ENCODE assay signal across 36 cellular contexts in the genomic region with DNA sequence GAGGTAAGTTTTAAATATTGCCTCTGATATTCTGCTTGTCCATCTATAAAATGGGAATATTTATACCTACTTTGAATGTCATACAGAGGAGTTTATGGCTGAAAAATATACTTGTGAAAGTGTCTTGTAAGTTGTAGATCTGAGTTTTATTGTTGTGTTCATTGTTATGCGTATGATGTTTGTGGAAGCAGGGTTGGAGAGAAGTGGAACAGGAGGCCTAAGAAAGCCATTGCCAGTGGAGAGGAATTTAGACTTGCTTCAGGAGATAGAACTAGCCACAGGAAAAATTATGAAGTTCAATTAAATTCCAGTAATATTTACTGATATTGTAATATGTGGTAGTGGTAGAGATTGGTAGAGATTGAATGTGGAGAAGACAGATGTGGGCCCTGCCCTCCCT.
"Had no signal": no experiment of that assay in that cellular context is flagged by ENCODE, and none has a peak within 500 bp of the region (broad histone marks: within the 10 kb centered on the region; RNA-seq: fewer than 3 reads in every experiment).

No MANE protein-coding gene starts in this region.

- H3K4me1 ChIP-seq: ascending aorta had no signal

- ATAC-seq: activated CD4-positive, alpha-beta T cell treated with anti-CD3 and anti-CD28 coated beads for 36 hours; activated CD4-positive, CD25-positive, alpha-beta regulatory T cell treated with anti-CD3 and anti-CD28 coated beads, Interleukin-2, amount 50 U/mL, for 24 hours; activated CD8-positive, alpha-beta memory T cell treated with anti-CD3 and anti-CD28 coated beads, Interleukin-2, amount 10 ng/mL, durations not matched to agents 7 days and 5 days; activated CD8-positive, alpha-beta T cell treated with anti-CD3 and anti-CD28 coated beads, Interleukin-2, amount 10 ng/mL, durations not matched to agents 7 days and 5 days; activated naive CD8-positive, alpha-beta T cell treated with anti-CD3 and anti-CD28 coated beads, Interleukin-2, amount 50 U/mL, for 24 hours had no signal

- H3K9me3 Mint-ChIP-seq: activated CD4-positive, alpha-beta memory T cell treated with anti-CD3 and anti-CD28 coated beads, Interleukin-2, amount 10 ng/mL, durations not matched to agents 7 days and 5 days; activated CD4-positive, alpha-beta T cell treated with anti-CD3 and anti-CD28 coated beads, Interleukin-2, amount 10 ng/mL, durations not matched to agents 7 days and 5 days; activated naive CD4-positive, alpha-beta T cell treated with anti-CD3 and anti-CD28 coated beads, Interleukin-2, amount 10 ng/mL, durations not matched to agents 7 days and 5 days; activated naive CD4-positive, alpha-beta T cell treated with anti-CD3 and anti-CD28 coated beads, Interleukin-2, amount 50 U/mL, for 24 hours; activated naive CD8-positive, alpha-beta T cell treated with anti-CD3 and anti-CD28 coated beads, Interleukin-2, amount 10 ng/mL, durations not matched to agents 7 days and 5 days; activated naive CD8-positive, alpha-beta T cell treated with anti-CD3 and anti-CD28 coated beads, Interleukin-2, amount 50 U/mL, for 24 hours; activated T-cell treated with anti-CD3 and anti-CD28 coated beads, Interleukin-2, amount 50 U/mL, for 24 hours; activated T-helper 2 cell treated with anti-CD3 and anti-CD28 coated beads, Interferon-gamma antibody, Interleukin-2, Interleukin-4, amounts not matched to agents 10 μg/mL and 5 μg/mL and 100 μg/mL, durations not matched to agents 14 hours and 24 hours and 36 hours; brain; central memory CD8-positive, alpha-beta T cell; T-helper 2 cell treated with Interferon-gamma antibody and Interleukin-4, amounts not matched to agents 5 μg/mL and 100 μg/mL, for 36 hours had no signal

- H3K27me3 Mint-ChIP-seq: activated CD4-positive, alpha-beta memory T cell treated with anti-CD3 and anti-CD28 coated beads, Interleukin-2, amount 10 ng/mL, durations not matched to agents 7 days and 5 days; activated naive CD4-positive, alpha-beta T cell treated with anti-CD3 and anti-CD28 coated beads, Interleukin-2, amount 10 ng/mL, durations not matched to agents 7 days and 5 days; activated naive CD8-positive, alpha-beta T cell; brain; central memory CD8-positive, alpha-beta T cell had no signal

- H3K9me3 ChIP-seq: ascending aorta had no signal

- FAIRE-seq: bronchial epithelial cell, TTC549 had no signal

- H3K27me3 ChIP-seq: ascending aorta, cardiac muscle cell had no signal

- H3K27ac ChIP-seq: ascending aorta, cardiac muscle cell had no signal

- H3K36me3 ChIP-seq: ascending aorta, cardiac muscle cell had no signal

- H3K4me1 Mint-ChIP-seq: activated CD4-positive, alpha-beta memory T cell treated with anti-CD3 and anti-CD28 coated beads, Interleukin-2, amount 10 ng/mL, durations not matched to agents 7 days and 5 days; activated CD4-positive, alpha-beta T cell treated with anti-CD3 and anti-CD28 coated beads, Interleukin-2, amount 10 ng/mL, durations not matched to agents 7 days and 5 days; activated CD8-positive, alpha-beta memory T cell treated with anti-CD3 and anti-CD28 coated beads, Interleukin-2, amount 10 ng/mL, durations not matched to agents 7 days and 5 days; activated naive CD4-positive, alpha-beta T cell treated with anti-CD3 and anti-CD28 coated beads, Interleukin-2, amount 10 ng/mL, durations not matched to agents 7 days and 5 days; activated naive CD4-positive, alpha-beta T cell treated with anti-CD3 and anti-CD28 coated beads, Interleukin-2, amount 50 U/mL, for 24 hours; activated naive CD8-positive, alpha-beta T cell treated with anti-CD3 and anti-CD28 coated beads, Interleukin-2, amount 10 ng/mL, durations not matched to agents 7 days and 5 days; central memory CD8-positive, alpha-beta T cell had no signal

- DNase-seq: activated CD4-positive, alpha-beta memory T cell treated with anti-CD3 and anti-CD28 coated beads, Interleukin-2, amount 10 ng/mL, durations not matched to agents 7 days and 5 days; activated CD4-positive, alpha-beta T cell treated with anti-CD3 and anti-CD28 coated beads for 1 hour; activated CD4-positive, alpha-beta T cell treated with anti-CD3 and anti-CD28 coated beads for 36 hours; activated CD4-positive, alpha-beta T cell treated with anti-CD3 and anti-CD28 coated beads for 48 hours; activated CD4-positive, alpha-beta T cell treated with anti-CD3 and anti-CD28 coated beads, Interleukin-2, amount 10 ng/mL, durations not matched to agents 7 days and 5 days; activated CD4-positive, alpha-beta T cell treated with anti-CD3 and anti-CD28 coated beads, Interleukin-2, amount 50 U/mL, for 48 hours; activated CD4-positive, CD25-positive, alpha-beta regulatory T cell; activated CD8-positive, alpha-beta memory T cell treated with anti-CD3 and anti-CD28 coated beads for 24 hours; activated CD8-positive, alpha-beta memory T cell treated with anti-CD3 and anti-CD28 coated beads, Interleukin-2, amount 10 ng/mL, durations not matched to agents 7 days and 5 days; activated CD8-positive, alpha-beta memory T cell treated with anti-CD3 and anti-CD28 coated beads, Interleukin-2, amount 50 U/mL, for 48 hours; activated CD8-positive, alpha-beta T cell treated with anti-CD3 and anti-CD28 coated beads, Interleukin-2, amount 10 ng/mL, durations not matched to agents 7 days and 5 days; activated effector memory CD4-positive, alpha-beta T cell treated with Interleukin-2 at 50 U/mL for 16 hours; activated gamma-delta T cell; activated naive CD4-positive, alpha-beta T cell treated with anti-CD3 and anti-CD28 coated beads, Interleukin-2, amount 10 ng/mL, durations not matched to agents 7 days and 5 days; activated naive CD4-positive, alpha-beta T cell treated with Interleukin-2 at 50 U/mL for 16 hours; activated naive CD8-positive, alpha-beta T cell treated with anti-CD3 and anti-CD28 coated beads, Interleukin-2, amount 10 ng/mL, durations not matched to agents 7 days and 5 days; activated naive CD8-positive, alpha-beta T cell treated with anti-CD3 and anti-CD28 coated beads, Interleukin-2, amount 50 U/mL, for 24 hours; activated T-cell treated with anti-CD3 and anti-CD28 coated beads, Interleukin-2, amount 50 U/mL, for 24 hours; activated T-cell treated with anti-CD3 and anti-CD28 coated beads, Interleukin-2, amount 50 U/mL, for 48 hours; amygdala; anterior cingulate cortex; caudate nucleus; cerebellar nuclear complex; T-helper 2 cell; T-helper 9 cell had no signal

- H3K4me3 Mint-ChIP-seq: activated CD4-positive, alpha-beta memory T cell treated with anti-CD3 and anti-CD28 coated beads, Interleukin-2, amount 10 ng/mL, durations not matched to agents 7 days and 5 days; activated CD4-positive, alpha-beta T cell treated with anti-CD3 and anti-CD28 coated beads for 36 hours; activated CD4-positive, alpha-beta T cell treated with anti-CD3 and anti-CD28 coated beads, Interleukin-2, amount 10 ng/mL, durations not matched to agents 7 days and 5 days; activated CD8-positive, alpha-beta memory T cell treated with anti-CD3 and anti-CD28 coated beads, Interleukin-2, amount 10 ng/mL, durations not matched to agents 7 days and 5 days; activated CD8-positive, alpha-beta T cell treated with anti-CD3 and anti-CD28 coated beads, Interleukin-2, amount 10 ng/mL, durations not matched to agents 7 days and 5 days; activated naive CD4-positive, alpha-beta T cell treated with anti-CD3 and anti-CD28 coated beads, Interleukin-2, amount 10 ng/mL, durations not matched to agents 7 days and 5 days; activated naive CD4-positive, alpha-beta T cell treated with anti-CD3 and anti-CD28 coated beads, Interleukin-2, amount 50 U/mL, for 24 hours; activated naive CD8-positive, alpha-beta T cell; activated naive CD8-positive, alpha-beta T cell treated with anti-CD3 and anti-CD28 coated beads, Interleukin-2, amount 10 ng/mL, durations not matched to agents 7 days and 5 days; activated naive CD8-positive, alpha-beta T cell treated with anti-CD3 and anti-CD28 coated beads, Interleukin-2, amount 50 U/mL, for 24 hours; activated T-cell treated with anti-CD3 and anti-CD28 coated beads, Interleukin-2, amount 50 U/mL, for 24 hours; brain; central memory CD8-positive, alpha-beta T cell; T-helper 2 cell treated with Interferon-gamma antibody and Interleukin-4, amounts not matched to agents 5 μg/mL and 100 μg/mL, for 36 hours had no signal

- H3K27ac Mint-ChIP-seq: activated CD4-positive, alpha-beta memory T cell treated with anti-CD3 and anti-CD28 coated beads, Interleukin-2, amount 10 ng/mL, durations not matched to agents 7 days and 5 days; activated CD4-positive, alpha-beta T cell treated with anti-CD3 and anti-CD28 coated beads for 36 hours; activated CD4-positive, alpha-beta T cell treated with anti-CD3 and anti-CD28 coated beads, Interleukin-2, amount 10 ng/mL, durations not matched to agents 7 days and 5 days; activated CD8-positive, alpha-beta memory T cell treated with anti-CD3 and anti-CD28 coated beads, Interleukin-2, amount 10 ng/mL, durations not matched to agents 7 days and 5 days; activated CD8-positive, alpha-beta T cell treated with anti-CD3 and anti-CD28 coated beads, Interleukin-2, amount 10 ng/mL, durations not matched to agents 7 days and 5 days; activated naive CD4-positive, alpha-beta T cell treated with anti-CD3 and anti-CD28 coated beads, Interleukin-2, amount 10 ng/mL, durations not matched to agents 7 days and 5 days; activated naive CD4-positive, alpha-beta T cell treated with anti-CD3 and anti-CD28 coated beads, Interleukin-2, amount 50 U/mL, for 24 hours; activated naive CD8-positive, alpha-beta T cell; activated naive CD8-positive, alpha-beta T cell treated with anti-CD3 and anti-CD28 coated beads, Interleukin-2, amount 10 ng/mL, durations not matched to agents 7 days and 5 days; activated naive CD8-positive, alpha-beta T cell treated with anti-CD3 and anti-CD28 coated beads, Interleukin-2, amount 50 U/mL, for 24 hours; activated T-cell treated with anti-CD3 and anti-CD28 coated beads, Interleukin-2, amount 50 U/mL, for 24 hours; activated T-helper 2 cell treated with anti-CD3 and anti-CD28 coated beads, Interferon-gamma antibody, Interleukin-2, Interleukin-4, amounts not matched to agents 10 μg/mL and 5 μg/mL and 100 μg/mL, durations not matched to agents 14 hours and 24 hours and 36 hours; brain; T-helper 2 cell treated with Interferon-gamma antibody and Interleukin-4, amounts not matched to agents 5 μg/mL and 100 μg/mL, for 36 hours had no signal

- H3K4me3 ChIP-seq: ascending aorta, cardiac muscle cell had no signal

- H3K36me3 Mint-ChIP-seq: activated CD8-positive, alpha-beta memory T cell treated with anti-CD3 and anti-CD28 coated beads, Interleukin-2, amount 10 ng/mL, durations not matched to agents 7 days and 5 days; activated naive CD4-positive, alpha-beta T cell treated with anti-CD3 and anti-CD28 coated beads, Interleukin-2, amount 10 ng/mL, durations not matched to agents 7 days and 5 days; activated naive CD4-positive, alpha-beta T cell treated with anti-CD3 and anti-CD28 coated beads, Interleukin-2, amount 50 U/mL, for 24 hours; activated naive CD8-positive, alpha-beta T cell; activated naive CD8-positive, alpha-beta T cell treated with anti-CD3 and anti-CD28 coated beads, Interleukin-2, amount 10 ng/mL, durations not matched to agents 7 days and 5 days; brain had no signal
